ENCODE assay signal across 8 cellular contexts in the genomic region with DNA sequence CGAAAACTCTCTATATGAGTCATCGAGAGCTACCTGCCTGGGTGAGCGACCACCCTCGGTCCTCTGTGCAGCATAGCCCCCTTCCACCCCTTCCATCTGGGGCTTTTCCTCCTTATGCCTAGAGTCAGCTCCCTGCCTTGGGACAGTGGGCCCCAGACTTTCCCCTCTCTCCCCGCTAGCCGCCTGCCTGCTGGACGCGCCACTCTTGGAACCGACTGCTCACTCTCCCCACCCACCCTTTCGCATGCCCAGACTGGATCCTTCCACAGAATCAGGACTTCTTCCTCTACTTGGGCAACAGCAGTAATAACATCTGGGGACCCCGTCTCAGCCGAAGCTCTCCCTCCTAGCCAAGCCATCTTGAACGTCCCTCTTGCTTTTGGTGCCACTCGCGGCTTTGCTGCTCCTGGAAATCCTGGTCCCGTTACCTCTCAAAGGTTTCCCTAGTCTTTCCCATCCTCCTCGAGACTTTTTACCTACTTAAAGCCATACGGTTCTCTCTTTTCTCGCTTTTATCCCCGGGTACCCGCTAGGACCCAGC. TPM values are rescaled to one million over a fixed set of nuclear protein-coding genes. Genes with fewer than 3 reads are reported as not detected.
A peak's percentile ranks its signal among the peaks of the same experiment; 100 is the strongest.
DNase-seq lines count a peak whose midpoint lies in the region; ATAC-seq and TF ChIP-seq lines count a peak whose summit lies in the region.

No MANE protein-coding gene starts in this region.

- H3K4me3 Mint-ChIP-seq in CD14-positive monocyte = peak overlapping the region; percentile 95 to 98
- peak overlapping the region; percentile 93 for H3K4me3 Mint-ChIP-seq in HFFc6
- H3K4me3 Mint-ChIP-seq in activated naive CD4-positive, alpha-beta T cell treated with anti-CD3 and anti-CD28 coated beads, Interleukin-2, amount 50 U/mL, for 24 hours = peak overlapping the region; percentile 92

- H3K27me3 Mint-ChIP-seq in CD14-positive monocyte (ENCODE audit: low read depth in 3 of 3) = peaks cover 0 to 6% (median 1%) of the 10 kb centered on the region in 3 donors
- H3K27me3 Mint-ChIP-seq in HFFc6 (ENCODE audit: insufficient read depth) = peaks cover 2% of the 10 kb centered on the region; the same call in 1 of the 2 replicates
- no peaks in the 10 kb centered on the region for H3K27me3 Mint-ChIP-seq in activated naive CD4-positive, alpha-beta T cell treated with anti-CD3 and anti-CD28 coated beads, Interleukin-2, amount 50 U/mL, for 24 hours

- peaks cover 44 to 46% of the 10 kb centered on the region in 2 donors for H3K4me1 ChIP-seq in gastrocnemius medialis

- H3K4me1 Mint-ChIP-seq in CD14-positive monocyte = peaks cover 53% of the 10 kb centered on the region
- H3K4me1 Mint-ChIP-seq in HFFc6 (ENCODE audit: low read depth) = peaks cover 41% of the 10 kb centered on the region
- peaks cover 72% of the 10 kb centered on the region for H3K4me1 Mint-ChIP-seq in activated naive CD4-positive, alpha-beta T cell treated with anti-CD3 and anti-CD28 coated beads, Interleukin-2, amount 50 U/mL, for 24 hours

- H3K9me3 Mint-ChIP-seq in CD14-positive monocyte (peaks cover 0 to 4% (median 0%) of the 10 kb centered on the region in 7 donors), HFFc6 (no peaks in the 10 kb centered on the region)
- H3K9me3 Mint-ChIP-seq in activated naive CD4-positive, alpha-beta T cell treated with anti-CD3 and anti-CD28 coated beads, Interleukin-2, amount 50 U/mL, for 24 hours = no peaks in the 10 kb centered on the region

- DNase-seq in CD14-positive monocyte (ENCODE audit: low spot score) (no peak), HFFc6 (no peak), left ventricle myocardium superior (peak; percentile 42), gastrocnemius medialis (peak in 1 of 2 donors; percentile 39), DMS53 treated with DMSO at 0.1 percent for 48 hours (lab: John Stamatoyannopoulos, UW; ENCODE audit: unreplicated experiment) (no peak)

- no peak for TF ChIP-seq POLR2A in gastrocnemius medialis (IDR thresholded peaks at IDR 0.05)

- in situ Hi-C loops in gastrocnemius medialis (cut with MboI; ENCODE audit: low sequenced_read_pairs in 4 of 4) = loop anchor here in 3 of 4 donors (5.0 to 10.0 kb wide), 2 partner anchors 56 to 59 kb away; partner anchors contain the start of gene SMARCC2 (in 3 of the 3)

- peak overlapping the region; percentile 84 to 94 (median 93) for H3K27ac Mint-ChIP-seq in CD14-positive monocyte
- peak overlapping the region; percentile 94 for H3K27ac Mint-ChIP-seq in HFFc6
- H3K27ac Mint-ChIP-seq in activated naive CD4-positive, alpha-beta T cell treated with anti-CD3 and anti-CD28 coated beads, Interleukin-2, amount 50 U/mL, for 24 hours = peak overlapping the region; percentile 95

- H3K27ac ChIP-seq in gastrocnemius medialis = peak overlapping the region; percentile 92 to 99 (median 98)

- intact Hi-C loops in CD14-positive monocyte (cut with micrococcal nuclease) = loop anchor here (2.0 to 10.0 kb wide), 4 partner anchors 22 to 336 kb away; partner anchors contain the start of genes SPRYD4 (in 2 of the 2), NABP2 (in 1 of the 2) and RNF41 (in 1 of the 2)
- intact Hi-C loops in left ventricle myocardium superior (cut with micrococcal nuclease) = loop anchor here (10.0 kb wide), 1 partner anchor 56 kb away; the partner anchor contains the start of gene SMARCC2
- intact Hi-C loops in gastrocnemius medialis (cut with DNase I; ENCODE audit: low total_unique reads) = loop anchor here (1.0 kb wide), 1 partner anchor 24 kb away; the partner anchor contains the start of gene MYL6B

- ATAC-seq in left ventricle myocardium superior (peak; percentile 11), gastrocnemius medialis (peak; percentile 7 to 8), HG02852 (IDR thresholded peaks at IDR 0.05; ENCODE audit: unreplicated experiment) (no peak), GM21390 (IDR thresholded peaks at IDR 0.05; ENCODE audit: unreplicated experiment) (no peak)

- H3K36me3 Mint-ChIP-seq in CD14-positive monocyte = peaks cover 39% of the 10 kb centered on the region in 2 donors
- peaks cover 32% of the 10 kb centered on the region for H3K36me3 Mint-ChIP-seq in HFFc6 (ENCODE audit: low read depth)
- peaks cover 9% of the 10 kb centered on the region for H3K36me3 Mint-ChIP-seq in activated naive CD4-positive, alpha-beta T cell treated with anti-CD3 and anti-CD28 coated beads, Interleukin-2, amount 50 U/mL, for 24 hours

- no peaks in the 10 kb centered on the region for H3K27me3 ChIP-seq in gastrocnemius medialis

- no peaks in the 10 kb centered on the region for H3K9me3 ChIP-seq in gastrocnemius medialis

- peak overlapping the region; percentile 71 to 95 (median 88) for H3K4me3 ChIP-seq in gastrocnemius medialis

- H3K36me3 ChIP-seq in gastrocnemius medialis = peaks cover 0 to 35% of the 10 kb centered on the region in 2 donors

- TF ChIP-seq CTCF in CD14-positive monocyte (IDR thresholded peaks at IDR 0.05) = no peak
- TF ChIP-seq CTCF in HFFc6 (IDR thresholded peaks at IDR 0.05) = no peak
- no peak for TF ChIP-seq CTCF in gastrocnemius medialis (IDR thresholded peaks at IDR 0.05 in 4 of 5, conservative IDR thresholded peaks at IDR 0.05 in 1 of 5)

RNA-seq across cellular contexts. Expression of gene ESYT1, which starts 0.7 kb away (rescaled TPM):
- polyA plus RNA-seq in CD14-positive monocyte = 10 to 100 TPM; 74.2 to 81.1 TPM
- 100 to 1,000 TPM; 136 to 174 (median 151) TPM for total RNA-seq in HFFc6 (2021; fragmentation: NEBNext Ultra II Directional; extraction: Animal tissue kit (Norgen Biotek cat#: 25700))
- total RNA-seq in left ventricle myocardium superior (28.0 TPM), gastrocnemius medialis (10 to 100 TPM; 45.9 to 77.7 (median 62.1) TPM)

RNA-seq across cellular contexts. Expression of gene ZC3H10, which starts 10.7 kb away (rescaled TPM):
- 1 to 10 TPM; 1.7 to 1.8 TPM for polyA plus RNA-seq in CD14-positive monocyte
- total RNA-seq in HFFc6 (2021; fragmentation: NEBNext Ultra II Directional; extraction: Animal tissue kit (Norgen Biotek cat#: 25700)) = 1 to 10 TPM; 3.3 to 4.7 (median 3.8) TPM
- total RNA-seq in left ventricle myocardium superior = 5.5 TPM
- 1 to 10 TPM; 3.1 to 9.1 (median 3.7) TPM for total RNA-seq in gastrocnemius medialis

RNA-seq across cellular contexts. Expression of gene RPL41, which starts 12.3 kb away (rescaled TPM):
- 1,000 to 10,000 TPM; 2,986 to 3,308 TPM for polyA plus RNA-seq in CD14-positive monocyte
- total RNA-seq in HFFc6 (2021; fragmentation: NEBNext Ultra II Directional; extraction: Animal tissue kit (Norgen Biotek cat#: 25700)) = 1,000 to 10,000 TPM; 2,722 to 3,464 (median 3,292) TPM
- total RNA-seq in left ventricle myocardium superior = 1,980 TPM
- 1,000 to 10,000 TPM; 1,323 to 2,217 (median 1,977) TPM for total RNA-seq in gastrocnemius medialis

RNA-seq across cellular contexts. Expression of gene MYL6B, which starts 23.6 kb away (rescaled TPM):
- 1 to 10 TPM; 4.1 to 4.3 TPM for polyA plus RNA-seq in CD14-positive monocyte
- 100 to 1,000 TPM in 5 of 6 experiments, 10 to 100 TPM in 1; 84.5 to 119 (median 108) TPM for total RNA-seq in HFFc6 (2021; fragmentation: NEBNext Ultra II Directional; extraction: Animal tissue kit (Norgen Biotek cat#: 25700))
- total RNA-seq in left ventricle myocardium superior (41.4 TPM), gastrocnemius medialis (100 to 1,000 TPM; 159 to 334 (median 198) TPM)

RNA-seq across cellular contexts. Expression of gene PA2G4, which starts 24.4 kb away (rescaled TPM):
- 10 to 100 TPM; 83.0 to 84.2 TPM for polyA plus RNA-seq in CD14-positive monocyte
- 100 to 1,000 TPM; 144 to 190 (median 177) TPM for total RNA-seq in HFFc6 (2021; fragmentation: NEBNext Ultra II Directional; extraction: Animal tissue kit (Norgen Biotek cat#: 25700))
- total RNA-seq in left ventricle myocardium superior (77.1 TPM), gastrocnemius medialis (100 to 1,000 TPM; 109 to 204 (median 127) TPM)

Comparison
In these comparisons a context has a peak if more than half of its experiments do, and no peak if none do; other contexts are left out.
1. ATAC-seq: peak in left ventricle myocardium superior (single experiment) and gastrocnemius medialis (2 of 2); none in HG02852 (single experiment) and GM21390 (single experiment).
2. Peak in every context shown above with its lines, with median percentiles within 50 percentile points of each other: H3K27ac Mint-ChIP-seq and H3K4me3 Mint-ChIP-seq.